In the genomic region with DNA sequence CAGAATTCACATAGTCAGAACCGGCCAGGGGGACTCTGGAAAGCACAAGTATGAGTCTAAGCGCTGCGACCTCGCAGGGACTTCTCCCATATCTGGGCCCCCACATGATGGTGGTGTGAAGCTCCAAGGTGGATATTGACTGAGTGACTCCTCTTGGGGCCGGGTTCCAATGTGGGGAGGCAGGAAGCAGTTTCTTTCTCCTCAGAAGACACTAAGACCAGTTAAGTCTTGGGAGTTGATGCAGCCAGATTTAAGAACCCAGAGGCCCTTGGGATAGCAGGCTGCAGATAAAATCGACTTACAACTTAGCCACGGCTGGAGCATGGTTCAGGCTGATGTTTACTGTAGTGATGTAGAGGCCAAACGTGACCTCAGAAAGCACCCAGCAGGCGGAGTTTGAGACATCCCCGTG, we compare ENCODE assay signal across 22 cellular contexts. TPM values are rescaled to one million over a fixed set of nuclear protein-coding genes. Genes with fewer than 3 reads are reported as not detected.
A peak's percentile ranks its signal among the peaks of the same experiment; 100 is the strongest.
DNase-seq lines count a peak whose midpoint lies in the region; TF ChIP-seq lines count a peak whose summit lies in the region.
"Had no signal": no experiment of that assay in that cellular context is flagged by ENCODE, and none has a peak within 500 bp of the region (broad histone marks: within the 10 kb centered on the region; RNA-seq: fewer than 3 reads in every experiment).

No MANE protein-coding gene starts in this region.

- H3K27me3 Mint-ChIP-seq in T-helper 1 cell treated with Interleukin-12 subunit alpha and Interleukin-12 subunit beta and Interleukin-4 antibody, amounts not matched to agents 30 μg/mL and 1 μg/mL, for 36 hours (ENCODE audit: low read depth) = no peaks in the 10 kb centered on the region

- no peak for TF ChIP-seq POLR2A in adrenal gland (IDR thresholded peaks at IDR 0.05)

- H3K9me3 ChIP-seq in adrenal gland (replicated peaks in 1 of 3) = no peaks in the 10 kb centered on the region
- no peaks in the 10 kb centered on the region for H3K9me3 ChIP-seq in neutrophil
- H3K9me3 ChIP-seq in SJCRH30 (replicated peaks) = no peaks in the 10 kb centered on the region
- H3K9me3 ChIP-seq: ascending aorta, transverse colon had no signal

- H3K27ac Mint-ChIP-seq in T-helper 1 cell treated with Interleukin-12 subunit alpha and Interleukin-12 subunit beta and Interleukin-4 antibody, amounts not matched to agents 30 μg/mL and 1 μg/mL, for 36 hours = peak overlapping the region; percentile 60
- H3K27ac Mint-ChIP-seq: activated naive CD4-positive, alpha-beta T cell treated with anti-CD3 and anti-CD28 coated beads for 36 hours; stimulated activated naive CD8-positive, alpha-beta T cell treated with anti-CD3 and anti-CD28 coated beads, Interleukin-15, Interleukin-2, amounts not matched to agents 100 ng/mL and 50 ng/mL, for 24 hours had no signal

- H3K9me3 Mint-ChIP-seq in T-helper 1 cell treated with Interleukin-12 subunit alpha and Interleukin-12 subunit beta and Interleukin-4 antibody, amounts not matched to agents 30 μg/mL and 1 μg/mL, for 36 hours = no peaks in the 10 kb centered on the region
- H3K9me3 Mint-ChIP-seq: activated naive CD4-positive, alpha-beta T cell treated with anti-CD3 and anti-CD28 coated beads for 36 hours; nephron; stimulated activated naive CD8-positive, alpha-beta T cell treated with anti-CD3 and anti-CD28 coated beads, Interleukin-15, Interleukin-2, amounts not matched to agents 100 ng/mL and 50 ng/mL, for 24 hours had no signal

- no peaks in the 10 kb centered on the region for H3K36me3 ChIP-seq in adrenal gland (replicated peaks in 1 of 2)
- no peaks in the 10 kb centered on the region for H3K36me3 ChIP-seq in neutrophil
- H3K36me3 ChIP-seq in SJCRH30 = no peaks in the 10 kb centered on the region
- H3K36me3 ChIP-seq: ascending aorta, transverse colon had no signal

- intact Hi-C loops in adrenal gland (cut with DNase I) = no loop called here

- TF ChIP-seq CTCF in adrenal gland (IDR thresholded peaks at IDR 0.05) (no peak), neutrophil (IDR thresholded peaks at IDR 0.05) (no peak)

- DNase-seq in T-helper 1 cell (no peak), AG08396 (ENCODE audit: low spot score) (peak; percentile 4), adrenal gland (peak in 5 of 7 donors; percentile 3 to 39 (median 7)), SJCRH30 (no peak), NCI-H345 treated with DMSO at 0.1 percent for 48 hours (lab: John Stamatoyannopoulos, UW; ENCODE audit: unreplicated experiment) (no peak), NCI-H524 (lab: John Stamatoyannopoulos, UW) (no peak)
- DNase-seq: activated naive CD4-positive, alpha-beta T cell treated with anti-CD3 and anti-CD28 coated beads for 36 hours; AML-193; effector CD8-positive, alpha-beta T cell; GM23248; IMR-90; NCI-H1417; NCI-H2171; SHP77 treated with DMSO at 0.1 percent for 48 hours had no signal

- H3K27ac ChIP-seq in adrenal gland (no peak overlapping the region), neutrophil (peak overlapping the region; percentile 100), SJCRH30 (no peak overlapping the region)
- H3K27ac ChIP-seq: 22Rv1, ascending aorta, GM23248 had no signal

- H3K27me3 ChIP-seq in adrenal gland (no peaks in the 10 kb centered on the region), neutrophil (no peaks in the 10 kb centered on the region), SJCRH30 (no peaks in the 10 kb centered on the region)
- H3K27me3 ChIP-seq: ascending aorta, transverse colon had no signal

- H3K36me3 Mint-ChIP-seq in T-helper 1 cell treated with Interleukin-12 subunit alpha and Interleukin-12 subunit beta and Interleukin-4 antibody, amounts not matched to agents 30 μg/mL and 1 μg/mL, for 36 hours (ENCODE audit: low read depth) = peaks cover 5% of the 10 kb centered on the region

- H3K4me3 Mint-ChIP-seq in T-helper 1 cell treated with Interleukin-12 subunit alpha and Interleukin-12 subunit beta and Interleukin-4 antibody, amounts not matched to agents 30 μg/mL and 1 μg/mL, for 36 hours = no peak overlapping the region
- H3K4me3 Mint-ChIP-seq: activated naive CD4-positive, alpha-beta T cell treated with anti-CD3 and anti-CD28 coated beads for 36 hours; nephron; stimulated activated naive CD8-positive, alpha-beta T cell treated with anti-CD3 and anti-CD28 coated beads, Interleukin-15, Interleukin-2, amounts not matched to agents 100 ng/mL and 50 ng/mL, for 24 hours had no signal

- H3K4me1 Mint-ChIP-seq in T-helper 1 cell treated with Interleukin-12 subunit alpha and Interleukin-12 subunit beta and Interleukin-4 antibody, amounts not matched to agents 30 μg/mL and 1 μg/mL, for 36 hours (ENCODE audit: low read depth) = peaks cover 59% of the 10 kb centered on the region

- WGBS in adrenal gland, 4 donors = 82 to 88% (median 86%) methylated on average over 10 of the region's 10 CpGs

- H3K4me1 ChIP-seq in adrenal gland (replicated peaks in 1 of 2) (peaks cover 0 to 14% of the 10 kb centered on the region in 2 donors), neutrophil (ENCODE audit: control insufficient read depth in 1 of 2, insufficient read depth in 1 of 2, low read depth in 1 of 2, low read length in 1 of 2) (peaks cover 84 to 89% of the 10 kb centered on the region in 2 experiments), SJCRH30 (peaks cover 59% of the 10 kb centered on the region)
- H3K4me1 ChIP-seq: ascending aorta had no signal

- no peak overlapping the region for H3K4me3 ChIP-seq in adrenal gland
- no peak overlapping the region for H3K4me3 ChIP-seq in neutrophil (ENCODE audit: low read depth in 1 of 2, low read length in 1 of 2)
- no peak overlapping the region for H3K4me3 ChIP-seq in SJCRH30
- H3K4me3 ChIP-seq: ascending aorta, GM23248, skin epidermis, transverse colon had no signal

RNA-seq across cellular contexts. Expression of a gene that starts 55.4 kb away (rescaled TPM):
- total RNA-seq in adrenal gland = 10 to 100 TPM; 19.9 to 65.9 (median 37.8) TPM
- polyA plus RNA-seq in adrenal gland = 10 to 100 TPM; 17.3 to 33.5 (median 21.0) TPM
- total RNA-seq in SJCRH30 (2014; rRNA removed; shearing (Covaris generic)) = 33.1 and 34.7 TPM in 2 replicates

Comparison
In these comparisons a context has a peak if more than half of its experiments do, and no peak if none do; other contexts are left out.
1. DNase-seq: peak in AG08396 (single experiment) and adrenal gland (5 of 7); none in T-helper 1 cell (0 of 5), SJCRH30 (0 of 2), NCI-H345 treated with DMSO at 0.1 percent for 48 hours (single experiment) and NCI-H524 (0 of 2).